In the genomic region with DNA sequence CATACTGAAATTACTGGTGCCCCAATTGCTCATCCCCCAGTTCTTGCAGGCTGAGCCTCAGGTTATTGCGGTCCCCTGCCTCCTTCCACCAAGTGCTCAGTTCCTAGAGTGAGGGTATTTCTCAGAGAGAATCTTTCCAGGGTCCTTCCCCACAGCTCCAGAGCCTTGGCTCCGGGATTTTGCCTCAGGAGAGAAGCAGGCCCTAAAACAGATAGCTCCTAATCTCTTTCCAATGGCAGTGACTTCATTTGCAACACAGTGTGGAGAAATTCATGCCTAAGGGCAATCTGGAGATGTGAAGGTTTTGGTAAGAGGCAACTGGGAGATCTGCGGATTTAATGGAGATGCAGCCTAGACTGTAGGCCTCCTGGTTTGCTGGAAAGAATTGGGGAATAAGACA, we compare ENCODE assay signal across 23 cellular contexts. TPM values are rescaled to one million over a fixed set of nuclear protein-coding genes. Genes with fewer than 3 reads are reported as not detected.
DNase-seq lines count a peak whose midpoint lies in the region; TF ChIP-seq lines count a peak whose summit lies in the region.
"Had no signal": no experiment of that assay in that cellular context is flagged by ENCODE, and none has a peak within 500 bp of the region (broad histone marks: within the 10 kb centered on the region; RNA-seq: fewer than 3 reads in every experiment).

No MANE protein-coding gene starts in this region.

- no peak overlapping the region for H2BK5ac ChIP-seq in trophoblast cell (ENCODE audit: low read depth, low read length, poor library complexity)
- no peak overlapping the region for H2BK5ac ChIP-seq in neuronal stem cell (ENCODE audit: low read length)

- H3K27me3 ChIP-seq in Loucy (ENCODE audit: insufficient read depth, low read length, poor library complexity, severe bottlenecking): no peaks in the 10 kb centered on the region
- H3K27me3 ChIP-seq in endodermal cell (ENCODE audit: control insufficient read depth, insufficient read depth, low read length, poor library complexity, severe bottlenecking): no peaks in the 10 kb centered on the region
- no peaks in the 10 kb centered on the region for H3K27me3 ChIP-seq in trophoblast cell (ENCODE audit: insufficient read depth, low read length)
- no peaks in the 10 kb centered on the region for H3K27me3 ChIP-seq in neuronal stem cell (ENCODE audit: control insufficient read depth in 3 of 3, insufficient read depth in 3 of 3, low read depth in 1 of 3, low read length in 3 of 3)
- H3K27me3 ChIP-seq: neutrophil, stomach, transverse colon had no signal

- H2AK5ac ChIP-seq in trophoblast cell (ENCODE audit: low read length) (no peak overlapping the region), neuronal stem cell (ENCODE audit: low read depth, low read length) (no peak overlapping the region)

- H4K20me1 ChIP-seq in Loucy (ENCODE audit: insufficient read depth, low read length, poor library complexity, severe bottlenecking): peaks cover 41% of the 10 kb centered on the region

- peaks cover 71% of the 10 kb centered on the region for H3K79me2 ChIP-seq in Loucy (ENCODE audit: insufficient read depth, low read length)
- peaks cover 4% of the 10 kb centered on the region for H3K79me2 ChIP-seq in trophoblast cell (ENCODE audit: control insufficient read depth, insufficient read depth, low read length, poor library complexity)

- H3K36me3 ChIP-seq in Loucy (ENCODE audit: insufficient read depth, low read length): no peaks in the 10 kb centered on the region
- peaks cover 11% of the 10 kb centered on the region for H3K36me3 ChIP-seq in endodermal cell (ENCODE audit: control insufficient read depth, insufficient read depth, low read length)
- H3K36me3 ChIP-seq in trophoblast cell (ENCODE audit: control insufficient read depth in 1 of 2, insufficient read depth in 2 of 2, low read length in 2 of 2): no peaks in the 10 kb centered on the region
- H3K36me3 ChIP-seq in neuronal stem cell (replicated peaks in 1 of 2; ENCODE audit: control insufficient read depth in 2 of 2, insufficient read depth in 2 of 2, low read length in 2 of 2): peaks cover 0 to 10% of the 10 kb centered on the region in 2 donors
- H3K36me3 ChIP-seq: neutrophil, stomach, transverse colon had no signal

- H2BK12ac ChIP-seq in trophoblast cell (ENCODE audit: low read length) (no peak overlapping the region), neuronal stem cell (ENCODE audit: low read length) (no peak overlapping the region)

- peak overlapping the region; percentile 32 for H3K4me3 Mint-ChIP-seq in activated naive CD8-positive, alpha-beta T cell
- no peak overlapping the region for H3K4me3 Mint-ChIP-seq in activated naive CD8-positive, alpha-beta T cell treated with anti-CD3 and anti-CD28 coated beads for 36 hours
- no peak overlapping the region for H3K4me3 Mint-ChIP-seq in endodermal cell

- H3K18ac ChIP-seq in trophoblast cell (ENCODE audit: low read length) (no peak overlapping the region), neuronal stem cell (ENCODE audit: low read length) (no peak overlapping the region)

- H3K9me2 ChIP-seq in Loucy (replicated peaks; ENCODE audit: low read depth, low read length): no peaks in the 10 kb centered on the region

- H2BK120ac ChIP-seq in trophoblast cell (ENCODE audit: insufficient read depth, low read length, poor library complexity): no peak overlapping the region
- no peak overlapping the region for H2BK120ac ChIP-seq in neuronal stem cell (ENCODE audit: low read depth, low read length)

- peak overlapping the region; percentile 88 for H3K4me3 ChIP-seq in Loucy (ENCODE audit: low read length, poor library complexity, severe bottlenecking)
- peak overlapping the region; percentile 17 for H3K4me3 ChIP-seq in endodermal cell (ENCODE audit: low read length)
- H3K4me3 ChIP-seq in trophoblast cell (ENCODE audit: low read depth, low read length): no peak overlapping the region
- H3K4me3 ChIP-seq in neuronal stem cell (ENCODE audit: low read length in 2 of 2): no peak overlapping the region
- H3K4me3 ChIP-seq: stomach, transverse colon had no signal

- H2AFZ ChIP-seq in Loucy (ENCODE audit: low read length): no peak overlapping the region
- no peak overlapping the region for H2AFZ ChIP-seq in trophoblast cell (ENCODE audit: insufficient read depth, low read length, poor library complexity)
- no peak overlapping the region for H2AFZ ChIP-seq in neuronal stem cell (ENCODE audit: low read length)

- H3K4me2 ChIP-seq in Loucy (ENCODE audit: low read depth, low read length, poor library complexity, severe bottlenecking) (peak overlapping the region; percentile 100), trophoblast cell (ENCODE audit: low read length) (no peak overlapping the region), neuronal stem cell (ENCODE audit: insufficient read depth, low read length, poor library complexity, severe bottlenecking) (no peak overlapping the region)

- no peak for TF ChIP-seq CTCF in Loucy (conservative IDR thresholded peaks at IDR 0.05; ENCODE audit: low read length)
- no peak for TF ChIP-seq CTCF in endodermal cell (conservative IDR thresholded peaks at IDR 0.05)

- H3K14ac ChIP-seq in trophoblast cell (ENCODE audit: low read length) (no peak overlapping the region), neuronal stem cell (ENCODE audit: low read length) (no peak overlapping the region)

- peaks cover 35% of the 10 kb centered on the region for H3K4me1 Mint-ChIP-seq in activated naive CD8-positive, alpha-beta T cell (ENCODE audit: low read depth)
- peaks cover 21% of the 10 kb centered on the region for H3K4me1 Mint-ChIP-seq in activated naive CD8-positive, alpha-beta T cell treated with anti-CD3 and anti-CD28 coated beads for 36 hours
- peaks cover 12% of the 10 kb centered on the region for H3K4me1 Mint-ChIP-seq in endodermal cell

- H3K9me3 ChIP-seq in Loucy (ENCODE audit: insufficient read depth, low read depth, low read length) (no peaks in the 10 kb centered on the region; the same call in 1 of the 2 replicates), endodermal cell (ENCODE audit: control insufficient read depth, low read length) (peaks cover 13% of the 10 kb centered on the region), trophoblast cell (ENCODE audit: insufficient read depth, low read depth, low read length) (no peaks in the 10 kb centered on the region), neuronal stem cell (replicated peaks in 1 of 2; ENCODE audit: control insufficient read depth in 2 of 2, insufficient read depth in 1 of 2, low read depth in 1 of 2, low read length in 2 of 2) (peaks cover 0 to 11% of the 10 kb centered on the region in 2 donors)
- H3K9me3 ChIP-seq: neutrophil, stomach, transverse colon had no signal

- no peak overlapping the region for H3K27ac ChIP-seq in endodermal cell (ENCODE audit: low read depth, low read length)
- H3K27ac ChIP-seq in trophoblast cell (ENCODE audit: low read depth, low read length): no peak overlapping the region
- no peak overlapping the region for H3K27ac ChIP-seq in neuronal stem cell (replicated peaks; ENCODE audit: low read length)
- H3K27ac ChIP-seq: C4-2B, neutrophil, stomach, transverse colon had no signal

- H3K4me1 ChIP-seq in Loucy (ENCODE audit: insufficient read depth, low read length, poor library complexity, severe bottlenecking) (peaks cover 41% of the 10 kb centered on the region), endodermal cell (ENCODE audit: control insufficient read depth, insufficient read depth, low read length) (peaks cover 4% of the 10 kb centered on the region), trophoblast cell (ENCODE audit: control insufficient read depth in 1 of 2, insufficient read depth in 2 of 2, low read length in 2 of 2) (peaks cover 2 to 8% of the 10 kb centered on the region in 2 experiments), neuronal stem cell (ENCODE audit: control insufficient read depth in 2 of 2, insufficient read depth in 1 of 2, low read depth in 1 of 2, low read length in 2 of 2) (peaks cover 1 to 2% of the 10 kb centered on the region in 2 donors)

- H3K79me1 ChIP-seq in trophoblast cell (ENCODE audit: low read length) (peaks cover 6% of the 10 kb centered on the region), neuronal stem cell (ENCODE audit: low read depth, low read length) (no peaks in the 10 kb centered on the region)

- H3K9me3 Mint-ChIP-seq in activated naive CD8-positive, alpha-beta T cell (ENCODE audit: low read depth): no peaks in the 10 kb centered on the region
- H3K9me3 Mint-ChIP-seq in activated naive CD8-positive, alpha-beta T cell treated with anti-CD3 and anti-CD28 coated beads for 36 hours: peaks cover 2% of the 10 kb centered on the region
- peaks cover 7% of the 10 kb centered on the region for H3K9me3 Mint-ChIP-seq in endodermal cell

- H4K12ac ChIP-seq in trophoblast cell (ENCODE audit: low read depth, low read length): no peak overlapping the region

- no peak for DNase-seq in activated naive CD8-positive, alpha-beta T cell treated with anti-CD3 and anti-CD28 coated beads for 36 hours
- DNase-seq in endodermal cell (no peak), trophoblast cell (peak; percentile 70 to 94), NCI-H1092 treated with DMSO at 0.1 percent for 48 hours (lab: John Stamatoyannopoulos, UW) (no peak), neuronal stem cell (ENCODE audit: low spot score) (no peak)
- DNase-seq in stimulated activated CD4-positive, alpha-beta T cell treated with anti-CD3 and anti-CD28 coated beads, Interleukin-2, amount 100 ng/mL, for 24 hours: no peak
- DNase-seq: activated CD4-positive, alpha-beta T cell treated with anti-CD3 and anti-CD28 coated beads, Interleukin-2, amount 50 U/mL, for 1 hour; activated T-cell treated with anti-CD3 and anti-CD28 coated beads, Interleukin-2, amount 50 U/mL, for 48 hours; DMS 273 treated with DMSO at 0.1 percent for 48 hours; GF-D8; NCI-H1105; NCI-H2081 treated with DMSO at 0.1 percent for 48 hours; NCI-H510A; RPMI8226; small intestine; stimulated activated CD4-positive, alpha-beta T cell treated with anti-CD3 and anti-CD28 coated beads, Interleukin-4, amount 100 ng/mL, for 1 hour; stomach; SW 1271; transverse colon had no signal

- H3K4ac ChIP-seq in trophoblast cell (ENCODE audit: low read depth, low read length) (no peak overlapping the region), neuronal stem cell (ENCODE audit: low read length) (no peak overlapping the region)

- no peak overlapping the region for H2BK15ac ChIP-seq in neuronal stem cell (ENCODE audit: low read length)

- H3K23ac ChIP-seq in trophoblast cell (ENCODE audit: low read length): no peak overlapping the region
- no peak overlapping the region for H3K23ac ChIP-seq in neuronal stem cell (ENCODE audit: low read depth, low read length, poor library complexity)

- H3F3A ChIP-seq in Loucy (ENCODE audit: low read depth): no peaks in the 10 kb centered on the region

- H3K9ac ChIP-seq in Loucy (ENCODE audit: low read depth, low read length, poor library complexity, severe bottlenecking) (peak overlapping the region; percentile 88), endodermal cell (ENCODE audit: extremely low read depth, low read length, poor library complexity, severe bottlenecking) (no peak overlapping the region), trophoblast cell (ENCODE audit: low read length) (no peak overlapping the region), neuronal stem cell (ENCODE audit: low read depth, low read length, poor library complexity) (no peak overlapping the region)

- H4K8ac ChIP-seq in trophoblast cell (ENCODE audit: low read depth, low read length) (no peak overlapping the region), neuronal stem cell (ENCODE audit: low read depth, low read length) (no peak overlapping the region)

- H3K27ac Mint-ChIP-seq in activated naive CD8-positive, alpha-beta T cell: no peak overlapping the region
- no peak overlapping the region for H3K27ac Mint-ChIP-seq in activated naive CD8-positive, alpha-beta T cell treated with anti-CD3 and anti-CD28 coated beads for 36 hours
- H3K27ac Mint-ChIP-seq in endodermal cell: no peak overlapping the region

- 89 to 94% methylated on average over 2 to 3 of the region's 3 CpGs for WGBS in endodermal cell (ENCODE audit: insufficient coverage in 1 of 2, insufficient read length in 1 of 2), 2 experiments
- no CpG with 5 or more reads among the region's 3 CpGs for WGBS in trophoblast cell (ENCODE audit: extremely low coverage, insufficient coverage, insufficient read length)
- WGBS in neuronal stem cell (ENCODE audit: extremely low coverage in 2 of 2, insufficient read length in 2 of 2, insufficient replicate concordance in 1 of 2), 2 donors: no CpG with 5 or more reads among the region's 3 CpGs

- H3K36me3 Mint-ChIP-seq in activated naive CD8-positive, alpha-beta T cell: peaks cover 2% of the 10 kb centered on the region
- H3K36me3 Mint-ChIP-seq in activated naive CD8-positive, alpha-beta T cell treated with anti-CD3 and anti-CD28 coated beads for 36 hours: peaks cover 16% of the 10 kb centered on the region
- H3K36me3 Mint-ChIP-seq in endodermal cell (ENCODE audit: low read depth): peaks cover 10% of the 10 kb centered on the region

- H3K27me3 Mint-ChIP-seq in activated naive CD8-positive, alpha-beta T cell: no peaks in the 10 kb centered on the region
- H3K27me3 Mint-ChIP-seq in activated naive CD8-positive, alpha-beta T cell treated with anti-CD3 and anti-CD28 coated beads for 36 hours: no peaks in the 10 kb centered on the region
- no peaks in the 10 kb centered on the region for H3K27me3 Mint-ChIP-seq in endodermal cell (ENCODE audit: insufficient read depth)

- no peak overlapping the region for H4K91ac ChIP-seq in trophoblast cell (ENCODE audit: low read depth, low read length)
- no peak overlapping the region for H4K91ac ChIP-seq in neuronal stem cell (ENCODE audit: low read depth, low read length, poor library complexity)

RNA-seq across cellular contexts. Expression of gene NF2, which starts 2.9 kb away (rescaled TPM):
- total RNA-seq in activated naive CD8-positive, alpha-beta T cell treated with anti-CD3 and anti-CD28 coated beads for 36 hours: 10 to 100 TPM; 45.8 to 49.4 TPM
- total RNA-seq in endodermal cell: 10 to 100 TPM; 45.7 to 51.4 TPM
- 14.2 TPM for polyA plus RNA-seq in endodermal cell (2013, experiment 1 of 2)
- 17.9 TPM for polyA plus RNA-seq in endodermal cell (2013, experiment 2 of 2)
- polyA plus RNA-seq in trophoblast cell (2013): 9.8 and 10.0 TPM in 2 replicates
- 12.1 TPM for polyA plus RNA-seq in neuronal stem cell (2013, experiment 1 of 2)
- polyA plus RNA-seq in neuronal stem cell (2013, experiment 2 of 2): 13.0 TPM

RNA-seq across cellular contexts. Expression of gene NIPSNAP1, which starts 25.4 kb away (rescaled TPM):
- 10 to 100 TPM; 50.7 to 52.8 TPM for total RNA-seq in activated naive CD8-positive, alpha-beta T cell treated with anti-CD3 and anti-CD28 coated beads for 36 hours
- 100 to 1,000 TPM; 155 to 229 TPM for total RNA-seq in endodermal cell
- polyA plus RNA-seq in endodermal cell (2013, experiment 1 of 2): 202 TPM
- polyA plus RNA-seq in endodermal cell (2013, experiment 2 of 2): 188 TPM
- polyA plus RNA-seq in trophoblast cell (2013): 57.0 and 61.6 TPM in 2 replicates
- polyA plus RNA-seq in neuronal stem cell (2013, experiment 1 of 2): 268 TPM
- 269 TPM for polyA plus RNA-seq in neuronal stem cell (2013, experiment 2 of 2)

RNA-seq across cellular contexts. Expression of gene THOC5, which starts 52.8 kb away (rescaled TPM):
- 10 to 100 TPM; 63.9 to 71.7 TPM for total RNA-seq in activated naive CD8-positive, alpha-beta T cell treated with anti-CD3 and anti-CD28 coated beads for 36 hours
- 10 to 100 TPM; 61.1 to 89.7 TPM for total RNA-seq in endodermal cell
- 34.9 TPM for polyA plus RNA-seq in endodermal cell (2013, experiment 1 of 2)
- 31.4 TPM for polyA plus RNA-seq in endodermal cell (2013, experiment 2 of 2)
- polyA plus RNA-seq in trophoblast cell (2013): 20.4 and 21.2 TPM in 2 replicates
- 16.1 TPM for polyA plus RNA-seq in neuronal stem cell (2013, experiment 1 of 2)
- polyA plus RNA-seq in neuronal stem cell (2013, experiment 2 of 2): 16.1 TPM

Comparison
In these comparisons a context has a peak if more than half of its experiments do, and no peak if none do; other contexts are left out.
1. DNase-seq: peak in trophoblast cell (2 of 2); none in activated naive CD8-positive, alpha-beta T cell treated with anti-CD3 and anti-CD28 coated beads for 36 hours (single experiment), endodermal cell (single experiment), NCI-H1092 treated with DMSO at 0.1 percent for 48 hours (single experiment), stimulated activated CD4-positive, alpha-beta T cell treated with anti-CD3 and anti-CD28 coated beads, Interleukin-2, amount 100 ng/mL, for 24 hours (0 of 2) and neuronal stem cell (single experiment).
2. H3K4me3 ChIP-seq: peak in Loucy (single experiment) and endodermal cell (single experiment); none in trophoblast cell (single experiment) and neuronal stem cell (0 of 2).